Comparison of ENCODE assay signal across 8 cellular contexts in the genomic region with DNA sequence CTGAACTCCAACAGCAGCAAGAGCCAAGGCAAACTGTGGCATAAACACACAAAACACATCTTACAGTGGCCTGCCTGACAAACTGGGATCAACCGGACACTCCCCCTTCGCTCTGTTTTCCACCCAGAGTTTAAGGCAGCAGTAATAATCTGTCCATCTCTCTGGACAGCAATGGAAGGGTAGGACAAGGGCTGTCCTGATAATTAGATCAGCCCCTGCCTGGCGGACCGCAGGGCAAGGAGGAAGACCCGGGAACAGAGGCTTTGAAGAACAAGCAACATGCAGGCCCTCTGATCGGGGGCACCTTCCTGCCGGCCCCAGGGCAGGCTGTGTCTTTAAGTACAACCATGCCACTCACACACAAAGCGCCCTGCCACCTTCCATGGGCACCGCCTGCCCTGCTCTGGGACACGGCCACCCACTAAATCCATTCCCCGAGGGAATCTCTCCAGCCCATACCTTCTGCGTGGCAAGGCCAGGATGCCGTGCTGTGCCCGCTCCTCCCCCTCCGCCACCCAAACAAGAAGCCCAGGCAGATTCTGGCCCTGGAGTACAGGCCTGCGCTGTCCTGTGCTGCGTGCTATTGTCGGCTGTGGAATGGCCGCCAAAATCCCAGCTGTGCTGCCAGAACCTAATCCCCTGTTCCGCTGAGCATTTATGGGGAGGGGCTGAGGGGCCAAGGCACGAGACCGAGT. TPM values are rescaled to one million over a fixed set of nuclear protein-coding genes. Genes with fewer than 3 reads are reported as not detected.
DNase-seq lines count a peak whose midpoint lies in the region; ATAC-seq, FAIRE-seq and TF ChIP-seq lines count a peak whose summit lies in the region.

No MANE protein-coding gene starts in this region.

- H3K27ac ChIP-seq in Karpas-422 (ENCODE audit: low read length) (no peak overlapping the region), SK-N-SH (ENCODE audit: low read depth in 2 of 2, low read length in 1 of 2) (peak overlapping the region; percentile 97 to 99), astrocyte (ENCODE audit: low read depth, low read length) (peak overlapping the region; percentile 95)

- H4K20me1 ChIP-seq in Karpas-422 (ENCODE audit: insufficient read depth, low read depth, low read length) = peaks cover 87% of the 10 kb centered on the region
- H4K20me1 ChIP-seq in SK-N-SH (ENCODE audit: insufficient read depth) = peaks cover 16% of the 10 kb centered on the region
- peaks cover 36% of the 10 kb centered on the region for H4K20me1 ChIP-seq in astrocyte (ENCODE audit: insufficient read depth, low read length)

- H2AFZ ChIP-seq in Karpas-422 (ENCODE audit: low read length) (no peak overlapping the region), SK-N-SH (ENCODE audit: low read depth) (peak overlapping the region; percentile 93), astrocyte (ENCODE audit: low read depth, low read length) (peak overlapping the region; percentile 77)

- H3F3A ChIP-seq in SK-N-SH (replicated peaks; ENCODE audit: insufficient read depth) = peaks cover 18% of the 10 kb centered on the region

- H3K4me3 ChIP-seq in Karpas-422 (ENCODE audit: low read length) (peak overlapping the region; percentile 28; the same call in 1 of the 2 replicates), SK-N-SH (ENCODE audit: low read depth in 2 of 2, low read length in 1 of 2) (peak overlapping the region; percentile 64 to 67), astrocyte (ENCODE audit: insufficient read depth, low read depth, low read length) (peak overlapping the region; percentile 81)

- peak in 1 of 2 experiments; percentile 58; a peak in 2 of 4 replicates for TF ChIP-seq EP300 in SK-N-SH (IDR thresholded peaks at IDR 0.05; ENCODE audit: borderline replicate concordance in 1 of 2, low read depth in 1 of 2, low read length in 1 of 2)

- peaks cover 15% of the 10 kb centered on the region for H3K4me1 Mint-ChIP-seq in astrocyte (ENCODE audit: low read depth, unreplicated experiment)

- no peaks in the 10 kb centered on the region for H3K9me3 Mint-ChIP-seq in astrocyte (ENCODE audit: unreplicated experiment)

- CTCF ChIA-PET in SK-N-SH (lab: Yijun Ruan, JAX) = interaction anchor here (1.0 to 5.2 kb wide), 8 partner anchors 12 to 548 kb away, joined by 3 to 30 read pairs (median 8); a partner anchor contains a TSS

- no peak for FAIRE-seq in astrocyte (lab: Jason Lieb, UNC)

- peak; percentile 82 for DNase-seq in DMS79 (lab: John Stamatoyannopoulos, UW)
- DNase-seq in Karpas-422 = no peak
- peak; percentile 77 for DNase-seq in SK-N-SH
- DNase-seq in astrocyte (ENCODE audit: low read depth) = peak; percentile 72
- peak; percentile 88 for DNase-seq in left ventricle myocardium superior
- peak; percentile 79 for DNase-seq in pons (ENCODE audit: low spot score)

- POLR2A ChIA-PET in SK-N-SH (lab: Yijun Ruan, JAX) = interaction anchor here (0.6 to 4.0 kb wide), 10 partner anchors 11 to 370 kb away, joined by 3 to 21 read pairs (median 6); a partner anchor contains a TSS

- no peaks in the 10 kb centered on the region for H3K9me3 ChIP-seq in Karpas-422 (ENCODE audit: low read length)
- H3K9me3 ChIP-seq in SK-N-SH = no peaks in the 10 kb centered on the region
- no peaks in the 10 kb centered on the region for H3K9me3 ChIP-seq in astrocyte (ENCODE audit: insufficient read depth, low read depth, low read length)

- H3K4me2 ChIP-seq in Karpas-422 (ENCODE audit: low read depth, low read length, poor library complexity, severe bottlenecking) (peak overlapping the region; percentile 48), SK-N-SH (peak overlapping the region; percentile 91), astrocyte (ENCODE audit: low read length) (peak overlapping the region; percentile 99)

- peak; percentile 77 for ATAC-seq in left ventricle myocardium superior
- ATAC-seq in GM21390 (IDR thresholded peaks at IDR 0.05; ENCODE audit: unreplicated experiment) = no peak
- ATAC-seq in GM19455 (IDR thresholded peaks at IDR 0.05; ENCODE audit: unreplicated experiment) = no peak

- H3K36me3 Mint-ChIP-seq in astrocyte (ENCODE audit: low read depth, unreplicated experiment) = peaks cover 3% of the 10 kb centered on the region

- H3K4me3 Mint-ChIP-seq in astrocyte (ENCODE audit: unreplicated experiment) = no peak overlapping the region

- H3K27ac Mint-ChIP-seq in astrocyte (ENCODE audit: unreplicated experiment) = no peak overlapping the region

- no peaks in the 10 kb centered on the region for H3K9me2 ChIP-seq in Karpas-422 (replicated peaks; ENCODE audit: insufficient read depth, low read length)
- no peaks in the 10 kb centered on the region for H3K9me2 ChIP-seq in SK-N-SH

- 1% methylated on average over 12 of the region's 22 CpGs for WGBS in SK-N-SH (ENCODE audit: low lambda C conversion rate)

- no peak for TF ChIP-seq CTCF in SK-N-SH (IDR thresholded peaks at IDR 0.05)
- no peak for TF ChIP-seq CTCF in astrocyte (IDR thresholded peaks at IDR 0.05; ENCODE audit: insufficient read depth, low read depth, low read length)

- no peaks in the 10 kb centered on the region for H3K79me2 ChIP-seq in Karpas-422 (ENCODE audit: low read length)
- peaks cover 95% of the 10 kb centered on the region for H3K79me2 ChIP-seq in SK-N-SH (ENCODE audit: insufficient read depth)
- H3K79me2 ChIP-seq in astrocyte (ENCODE audit: insufficient read depth, low read length) = peaks cover 88% of the 10 kb centered on the region

- H3K4me1 ChIP-seq in Karpas-422 (ENCODE audit: low read length) = peaks cover 54% of the 10 kb centered on the region
- peaks cover 18 to 45% of the 10 kb centered on the region in 2 experiments for H3K4me1 ChIP-seq in SK-N-SH (ENCODE audit: control insufficient read depth in 1 of 2, insufficient read depth in 2 of 2, low read depth in 1 of 2, low read length in 1 of 2)
- peaks cover 44% of the 10 kb centered on the region for H3K4me1 ChIP-seq in astrocyte (ENCODE audit: insufficient read depth, low read length)

- H3K36me3 ChIP-seq in Karpas-422 (ENCODE audit: insufficient read depth, low read length) = no peaks in the 10 kb centered on the region
- H3K36me3 ChIP-seq in SK-N-SH (replicated peaks in 1 of 2; ENCODE audit: control insufficient read depth in 1 of 2, insufficient read depth in 2 of 2, low read length in 1 of 2) = peaks cover under 1 to 1% of the 10 kb centered on the region in 2 experiments
- no peaks in the 10 kb centered on the region for H3K36me3 ChIP-seq in astrocyte (ENCODE audit: insufficient read depth, low read length)

- H3K27me3 ChIP-seq in Karpas-422 (ENCODE audit: low read length) (0 out of 2 replicates have a peak, but pooled peaks cover 2% of the 10 kb centered on the region), SK-N-SH (ENCODE audit: insufficient read depth) (no peaks in the 10 kb centered on the region), astrocyte (ENCODE audit: insufficient read depth, low read length) (no peaks in the 10 kb centered on the region)

- intact Hi-C loops in left ventricle myocardium superior (cut with micrococcal nuclease) = loop anchor here (5.0 kb wide), 1 partner anchor 41 kb away; a partner anchor contains a TSS

- peak; percentile 15; the same call in 1 of the 2 replicates for TF ChIP-seq RAD21 in SK-N-SH (IDR thresholded peaks at IDR 0.05; ENCODE audit: low read length)

- H3K9ac ChIP-seq in Karpas-422 (ENCODE audit: low read length) = no peak overlapping the region
- peak overlapping the region; percentile 84 for H3K9ac ChIP-seq in SK-N-SH
- H3K9ac ChIP-seq in astrocyte (ENCODE audit: low read length) = peak overlapping the region; percentile 95

- no peaks in the 10 kb centered on the region for H3K27me3 Mint-ChIP-seq in astrocyte (ENCODE audit: low read depth, unreplicated experiment)

TF ChIP-seq in SK-N-SH, 30 proteins besides CTCF, POLR2A, EP300 and RAD21 (continues in another document):
- TF ChIP-seq, protein P1, sequence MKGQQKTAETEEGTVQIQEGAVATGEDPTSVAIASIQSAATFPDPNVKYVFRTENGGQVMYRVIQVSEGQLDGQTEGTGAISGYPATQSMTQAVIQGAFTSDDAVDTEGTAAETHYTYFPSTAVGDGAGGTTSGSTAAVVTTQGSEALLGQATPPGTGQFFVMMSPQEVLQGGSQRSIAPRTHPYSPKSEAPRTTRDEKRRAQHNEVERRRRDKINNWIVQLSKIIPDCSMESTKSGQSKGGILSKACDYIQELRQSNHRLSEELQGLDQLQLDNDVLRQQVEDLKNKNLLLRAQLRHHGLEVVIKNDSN (IDR thresholded peaks at IDR 0.05; ENCODE audit: borderline replicate concordance, low read depth) = no peak
- TF ChIP-seq CHD2 (IDR thresholded peaks at IDR 0.05; ENCODE audit: low read length, partially characterized antibody) = peak; percentile 52
- no peak for TF ChIP-seq MEF2A (IDR thresholded peaks at IDR 0.05; ENCODE audit: borderline replicate concordance, low read depth)
- no peak for TF ChIP-seq FOSL2 (IDR thresholded peaks at IDR 0.05; ENCODE audit: borderline replicate concordance, low read depth)
- TF ChIP-seq SMC3 (IDR thresholded peaks at IDR 0.05; ENCODE audit: low read depth, low read length) = 0 out of 2 replicates have a peak, but pooled peaks have one; percentile 1
- TF ChIP-seq, protein P2, sequence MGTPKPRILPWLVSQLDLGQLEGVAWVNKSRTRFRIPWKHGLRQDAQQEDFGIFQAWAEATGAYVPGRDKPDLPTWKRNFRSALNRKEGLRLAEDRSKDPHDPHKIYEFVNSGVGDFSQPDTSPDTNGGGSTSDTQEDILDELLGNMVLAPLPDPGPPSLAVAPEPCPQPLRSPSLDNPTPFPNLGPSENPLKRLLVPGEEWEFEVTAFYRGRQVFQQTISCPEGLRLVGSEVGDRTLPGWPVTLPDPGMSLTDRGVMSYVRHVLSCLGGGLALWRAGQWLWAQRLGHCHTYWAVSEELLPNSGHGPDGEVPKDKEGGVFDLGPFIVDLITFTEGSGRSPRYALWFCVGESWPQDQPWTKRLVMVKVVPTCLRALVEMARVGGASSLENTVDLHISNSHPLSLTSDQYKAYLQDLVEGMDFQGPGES (IDR thresholded peaks at IDR 0.05; ENCODE audit: low read depth, low read length) = no peak

RNA-seq across cellular contexts. Expression of a gene that starts 38.8 kb away (rescaled TPM):
- 29.0 and 45.3 TPM in 2 replicates for total RNA-seq in Karpas-422 (2014; rRNA removed; shearing (Covaris generic); ENCODE audit: low replicate concordance)
- 111 TPM in 2 replicates for polyA plus RNA-seq in SK-N-SH (2012; rRNA removed)
- 32.2 and 47.9 TPM in 2 replicates for polyA plus RNA-seq in SK-N-SH (2012; cell fraction: cytosol; rRNA removed)
- 295 and 336 TPM in 2 replicates for polyA plus RNA-seq in SK-N-SH (2012; cell fraction: nucleus; rRNA removed)
- total RNA-seq in astrocyte (99.3 and 111 TPM in 2 replicates), left ventricle myocardium superior (85.7 TPM)

RNA-seq across cellular contexts. Expression of a gene that starts 39.1 kb away (rescaled TPM):
- 2.3 and 4.6 TPM in 2 replicates for total RNA-seq in Karpas-422 (2014; rRNA removed; shearing (Covaris generic); ENCODE audit: low replicate concordance)
- polyA plus RNA-seq in SK-N-SH (2012; rRNA removed) = 7.3 and 8.0 TPM in 2 replicates
- polyA plus RNA-seq in SK-N-SH (2012; cell fraction: cytosol; rRNA removed) = 6.2 and 8.5 TPM in 2 replicates
- polyA plus RNA-seq in SK-N-SH (2012; cell fraction: nucleus; rRNA removed) = 6.0 and 7.2 TPM in 2 replicates
- total RNA-seq in astrocyte (4.2 and 4.4 TPM in 2 replicates), left ventricle myocardium superior (5.4 TPM)

RNA-seq across cellular contexts. Expression of a gene that starts 42.8 kb away (rescaled TPM):
- 5.4 and 6.2 TPM in 2 replicates for total RNA-seq in Karpas-422 (2014; rRNA removed; shearing (Covaris generic); ENCODE audit: low replicate concordance)
- 5.0 and 6.8 TPM in 2 replicates for polyA plus RNA-seq in SK-N-SH (2012; rRNA removed)
- 1.3 and 1.7 TPM in 2 replicates for polyA plus RNA-seq in SK-N-SH (2012; cell fraction: cytosol; rRNA removed)
- 28.7 and 34.0 TPM in 2 replicates for polyA plus RNA-seq in SK-N-SH (2012; cell fraction: nucleus; rRNA removed)
- total RNA-seq in astrocyte = 14.1 and 15.2 TPM in 2 replicates
- total RNA-seq in left ventricle myocardium superior = 3.7 TPM

Comparison
In these comparisons a context has a peak if more than half of its experiments do, and no peak if none do; other contexts are left out.
1. H3K4me2 ChIP-seq: peak in every context shown above with its lines; median percentile 99 in astrocyte; 91 in SK-N-SH; 48 in Karpas-422.
2. H3K4me3 ChIP-seq: peak in every context shown above with its lines; median percentile 81 in astrocyte; 66 in SK-N-SH; 28 in Karpas-422.